Comparison of ENCODE assay signal across 20 cellular contexts in genomic region chr9:22425551-22425950, GRCh38. TPM values are rescaled to one million over a fixed set of nuclear protein-coding genes. Genes with fewer than 3 reads are reported as not detected.
DNase-seq lines count a peak whose midpoint lies in the region; ATAC-seq and TF ChIP-seq lines count a peak whose summit lies in the region.
"Had no signal": no experiment of that assay in that cellular context is flagged by ENCODE, and none has a peak within 500 bp of the region (broad histone marks: within the 10 kb centered on the region; RNA-seq: fewer than 3 reads in every experiment).

No MANE protein-coding gene starts in this region.

- ATAC-seq in GM23338, result peak; percentile 90
- no peak for ATAC-seq in stimulated activated naive CD8-positive, alpha-beta T cell treated with anti-CD3 and anti-CD28 coated beads, Interleukin-15, Interleukin-2, amounts not matched to agents 100 U/mL and 50 U/mL, for 24 hours
- no peak for ATAC-seq in HG03135 (IDR thresholded peaks at IDR 0.05; ENCODE audit: unreplicated experiment)
- no peak for ATAC-seq in HG03175 (IDR thresholded peaks at IDR 0.05; ENCODE audit: unreplicated experiment)
- ATAC-seq: GM12878 had no signal

- WGBS in mesendoderm (ENCODE audit: extremely low coverage, insufficient coverage, low lambda C conversion rate), result no CpG with 5 or more reads among the region's 4 CpGs
- 76 to 82% methylated on average over 4 of the region's 4 CpGs for WGBS in testis, 2 donors

- H3K4me1 Mint-ChIP-seq in GM23338, result peaks cover 20% of the 10 kb centered on the region; the same call in 2 of the 3 replicates
- H3K4me1 Mint-ChIP-seq in chondrocyte (ENCODE audit: low read depth), result peaks cover 26% of the 10 kb centered on the region
- H3K4me1 Mint-ChIP-seq: CD4-positive, CD25-positive, alpha-beta regulatory T cell had no signal

- no peak overlapping the region for H3K56ac ChIP-seq in mesendoderm (ENCODE audit: low read length)

- H3F3A ChIP-seq in GM23338 (replicated peaks; ENCODE audit: low read depth), result no peaks in the 10 kb centered on the region

- no peaks in the 10 kb centered on the region for H3K9me3 ChIP-seq in testis
- H3K9me3 ChIP-seq: BLaER1 treated with 17β-estradiol and CSF1 and Interleukin-3, amounts not matched to agents 10 nM and 100 nM; HAP-1 had no signal

- H3K4me3 ChIP-seq in GM23338 (no peak overlapping the region), mesendoderm (ENCODE audit: low read length) (no peak overlapping the region), testis (no peak overlapping the region)
- H3K4me3 ChIP-seq: BLaER1 treated with 17β-estradiol and CSF1 and Interleukin-3, amounts not matched to agents 10 nM and 100 nM; GM12878; GM23248; HAP-1 had no signal

- peak overlapping the region; percentile 61; the same call in 1 of the 2 replicates for H2AFZ ChIP-seq in GM23338
- H2AFZ ChIP-seq: GM23248 had no signal

- H3K9ac ChIP-seq in mesendoderm (ENCODE audit: low read length), result no peak overlapping the region
- H3K9ac ChIP-seq: BLaER1 treated with 17β-estradiol and CSF1 and Interleukin-3, amounts not matched to agents 10 nM and 100 nM; GM23248 had no signal

- no peak overlapping the region for H3K4me2 ChIP-seq in GM23338
- H3K4me2 ChIP-seq in mesendoderm (ENCODE audit: low read length), result no peak overlapping the region
- H3K4me2 ChIP-seq: BLaER1 treated with 17β-estradiol and CSF1 and Interleukin-3, amounts not matched to agents 10 nM and 100 nM had no signal

- no peak overlapping the region for H3K4ac ChIP-seq in mesendoderm (ENCODE audit: low read depth, low read length)

- H2AK5ac ChIP-seq in mesendoderm (ENCODE audit: low read length), result no peak overlapping the region

- DNase-seq in GM23338 (ENCODE audit: low spot score) (peak; percentile 27), chondrocyte (ENCODE audit: low spot score) (no peak), iPS-NIHi7 (ENCODE audit: extremely low spot score) (peak; percentile 42), mesendoderm (peak; percentile 93), testis (no peak)
- no peak for DNase-seq in stimulated activated naive CD8-positive, alpha-beta T cell treated with anti-CD3 and anti-CD28 coated beads, Interleukin-15, Interleukin-2, amounts not matched to agents 100 U/mL and 50 U/mL, for 24 hours
- DNase-seq: 8988T; ACHN; Calu3; CD4-positive, CD25-positive, alpha-beta regulatory T cell; DMS 273 treated with DMSO at 0.1 percent for 48 hours; DMS79; GM23248; HFFc6 had no signal

- H3K18ac ChIP-seq in mesendoderm (ENCODE audit: low read length), result no peak overlapping the region

- no peaks in the 10 kb centered on the region for H3K27me3 Mint-ChIP-seq in GM23338 (ENCODE audit: insufficient read depth, low read depth, poor library complexity)
- H3K27me3 Mint-ChIP-seq in chondrocyte (ENCODE audit: low read depth), result peaks cover 8% of the 10 kb centered on the region
- H3K27me3 Mint-ChIP-seq: CD4-positive, CD25-positive, alpha-beta regulatory T cell had no signal

- no peaks in the 10 kb centered on the region for H3K9me2 ChIP-seq in GM23338 (ENCODE audit: insufficient read depth)

- H2BK15ac ChIP-seq in mesendoderm (replicated peaks; ENCODE audit: low read depth), result no peak overlapping the region

- TF ChIP-seq CTCF in GM23338 (conservative IDR thresholded peaks at IDR 0.05; ENCODE audit: low read depth in 2 of 2) (no peak), chondrocyte (IDR thresholded peaks at IDR 0.05) (no peak), testis (IDR thresholded peaks at IDR 0.05) (no peak)

- H3K27ac ChIP-seq in GM23338 (ENCODE audit: low read depth) (no peak overlapping the region), mesendoderm (ENCODE audit: low read depth, low read length) (no peak overlapping the region), testis (no peak overlapping the region)
- H3K27ac ChIP-seq: BLaER1 treated with 17β-estradiol and CSF1 and Interleukin-3, amounts not matched to agents 10 nM and 100 nM; GM23248 had no signal

- no peaks in the 10 kb centered on the region for H3K36me3 Mint-ChIP-seq in GM23338 (ENCODE audit: low read depth)
- peaks cover 7% of the 10 kb centered on the region for H3K36me3 Mint-ChIP-seq in chondrocyte (ENCODE audit: low read depth)
- H3K36me3 Mint-ChIP-seq: CD4-positive, CD25-positive, alpha-beta regulatory T cell had no signal

- no peak overlapping the region for H2BK120ac ChIP-seq in mesendoderm (ENCODE audit: low read depth, low read length)

- H3K79me2 ChIP-seq in GM23338 (replicated peaks; ENCODE audit: insufficient read depth) (no peaks in the 10 kb centered on the region), mesendoderm (ENCODE audit: control insufficient read depth, insufficient read depth, low read length) (no peaks in the 10 kb centered on the region)

- TF ChIP-seq POLR2A in testis (IDR thresholded peaks at IDR 0.05), result no peak

- no peak overlapping the region for H4K8ac ChIP-seq in mesendoderm (ENCODE audit: low read depth, low read length)

- no peaks in the 10 kb centered on the region for H3K27me3 ChIP-seq in GM23338 (ENCODE audit: insufficient read depth)
- H3K27me3 ChIP-seq in mesendoderm (ENCODE audit: insufficient read depth, low read length, poor library complexity), result no peaks in the 10 kb centered on the region
- no peaks in the 10 kb centered on the region for H3K27me3 ChIP-seq in testis
- H3K27me3 ChIP-seq: BLaER1 treated with 17β-estradiol and CSF1 and Interleukin-3, amounts not matched to agents 10 nM and 100 nM had no signal

- H2BK5ac ChIP-seq in mesendoderm (ENCODE audit: low read length), result no peak overlapping the region

- intact Hi-C loops in testis (cut with DNase I; ENCODE audit: low total_unique reads), result no loop called here

- H3K4me3 Mint-ChIP-seq in GM23338, result no peak overlapping the region
- no peak overlapping the region for H3K4me3 Mint-ChIP-seq in chondrocyte (ENCODE audit: unreplicated experiment)
- H3K4me3 Mint-ChIP-seq: CD4-positive, CD25-positive, alpha-beta regulatory T cell; HFFc6 had no signal

- no peak overlapping the region for H3K23ac ChIP-seq in mesendoderm (ENCODE audit: low read length)

- no peaks in the 10 kb centered on the region for H4K20me1 ChIP-seq in GM23338 (replicated peaks; ENCODE audit: insufficient read depth)
- H4K20me1 ChIP-seq: BLaER1 treated with 17β-estradiol and CSF1 and Interleukin-3, amounts not matched to agents 10 nM and 100 nM had no signal

- H3K9me3 Mint-ChIP-seq in GM23338, result no peaks in the 10 kb centered on the region
- no peaks in the 10 kb centered on the region for H3K9me3 Mint-ChIP-seq in chondrocyte (ENCODE audit: low read depth)
- H3K9me3 Mint-ChIP-seq: HFFc6 had no signal

- H3K4me1 ChIP-seq in GM23338 (ENCODE audit: insufficient read depth), result peaks cover 11% of the 10 kb centered on the region
- H3K4me1 ChIP-seq in mesendoderm (ENCODE audit: control insufficient read depth, low read depth, low read length), result no peaks in the 10 kb centered on the region
- no peaks in the 10 kb centered on the region for H3K4me1 ChIP-seq in testis

- H4K5ac ChIP-seq in mesendoderm (ENCODE audit: low read length), result no peak overlapping the region

- H3K27ac Mint-ChIP-seq in GM23338 (peak overlapping the region; percentile 6), chondrocyte (ENCODE audit: unreplicated experiment) (peak overlapping the region; percentile 55)
- H3K27ac Mint-ChIP-seq: CD4-positive, CD25-positive, alpha-beta regulatory T cell; HFFc6 had no signal

- H3K79me1 ChIP-seq in mesendoderm (ENCODE audit: low read length), result no peaks in the 10 kb centered on the region

- no peaks in the 10 kb centered on the region for H3K36me3 ChIP-seq in GM23338 (ENCODE audit: insufficient read depth)
- no peaks in the 10 kb centered on the region for H3K36me3 ChIP-seq in mesendoderm (ENCODE audit: control insufficient read depth, insufficient read depth, low read length)
- no peaks in the 10 kb centered on the region for H3K36me3 ChIP-seq in testis (ENCODE audit: low read depth, missing control alignments)
- H3K36me3 ChIP-seq: BLaER1 treated with 17β-estradiol and CSF1 and Interleukin-3, amounts not matched to agents 10 nM and 100 nM; HAP-1 had no signal

TF ChIP-seq in GM23338, 12 proteins besides CTCF, POLR2A, EP300 and RAD21 (continues in another document):
- TF ChIP-seq NANOG (IDR thresholded peaks at IDR 0.05; ENCODE audit: borderline replicate concordance) (no peak), ZNF331 (CRISPR knock-in tag; IDR thresholded peaks at IDR 0.05; ENCODE audit: low read depth) (no peak), REST (IDR thresholded peaks at IDR 0.05; ENCODE audit: unreplicated experiment) (no peak), STAT1 (IDR thresholded peaks at IDR 0.05; ENCODE audit: unreplicated experiment) (no peak)

RNA-seq across cellular contexts. Expression of gene DMRTA1, which starts 21.1 kb away (rescaled TPM):
- total RNA-seq in GM23338 (2014; rRNA removed; shearing (Covaris generic)), result 6.9 and 8.8 TPM in 2 replicates
- polyA plus RNA-seq in GM23338 (2016; fragmentation: Nextera tagmentation; extraction: Ambion mirVana) (3.3 and 4.1 TPM in 2 replicates), testis (ENCODE audit: insufficient read depth, low read depth, low replicate concordance) (0.38 TPM)
- total RNA-seq in chondrocyte (5.0 to 6.7 TPM (median 5.2 TPM) in 3 replicates), testis (under 1 TPM; 0.43 to 0.71 TPM)
- polyA plus RNA-seq in mesendoderm (2013, experiment 1 of 2), result 3.0 TPM
- polyA plus RNA-seq in mesendoderm (2013, experiment 2 of 2), result 3.0 TPM
- total RNA-seq: CD4-positive, CD25-positive, alpha-beta regulatory T cell; G401; GM12878; HFFc6 had no signal
- polyA plus RNA-seq: CD4-positive, CD25-positive, alpha-beta regulatory T cell; GM12878; GM23248 had no signal

Comparison
In these comparisons a context has a peak if more than half of its experiments do, and no peak if none do; other contexts are left out.
1. DNase-seq: peak in GM23338 (single experiment), iPS-NIHi7 (single experiment) and mesendoderm (single experiment); none in chondrocyte (single experiment), stimulated activated naive CD8-positive, alpha-beta T cell treated with anti-CD3 and anti-CD28 coated beads, Interleukin-15, Interleukin-2, amounts not matched to agents 100 U/mL and 50 U/mL, for 24 hours (single experiment) and testis (single experiment).